In genomic region chr5:153551537-153552079, GRCh38 we compare ENCODE assay signal across 1 cellular context.
TF ChIP-seq lines count a peak whose summit lies in the region.

No MANE protein-coding gene starts in this region.

TF ChIP-seq in K562, 482 proteins besides CTCF, POLR2A, EP300 and RAD21 (continued from another document and continues in another):
- TF ChIP-seq, protein P1, sequence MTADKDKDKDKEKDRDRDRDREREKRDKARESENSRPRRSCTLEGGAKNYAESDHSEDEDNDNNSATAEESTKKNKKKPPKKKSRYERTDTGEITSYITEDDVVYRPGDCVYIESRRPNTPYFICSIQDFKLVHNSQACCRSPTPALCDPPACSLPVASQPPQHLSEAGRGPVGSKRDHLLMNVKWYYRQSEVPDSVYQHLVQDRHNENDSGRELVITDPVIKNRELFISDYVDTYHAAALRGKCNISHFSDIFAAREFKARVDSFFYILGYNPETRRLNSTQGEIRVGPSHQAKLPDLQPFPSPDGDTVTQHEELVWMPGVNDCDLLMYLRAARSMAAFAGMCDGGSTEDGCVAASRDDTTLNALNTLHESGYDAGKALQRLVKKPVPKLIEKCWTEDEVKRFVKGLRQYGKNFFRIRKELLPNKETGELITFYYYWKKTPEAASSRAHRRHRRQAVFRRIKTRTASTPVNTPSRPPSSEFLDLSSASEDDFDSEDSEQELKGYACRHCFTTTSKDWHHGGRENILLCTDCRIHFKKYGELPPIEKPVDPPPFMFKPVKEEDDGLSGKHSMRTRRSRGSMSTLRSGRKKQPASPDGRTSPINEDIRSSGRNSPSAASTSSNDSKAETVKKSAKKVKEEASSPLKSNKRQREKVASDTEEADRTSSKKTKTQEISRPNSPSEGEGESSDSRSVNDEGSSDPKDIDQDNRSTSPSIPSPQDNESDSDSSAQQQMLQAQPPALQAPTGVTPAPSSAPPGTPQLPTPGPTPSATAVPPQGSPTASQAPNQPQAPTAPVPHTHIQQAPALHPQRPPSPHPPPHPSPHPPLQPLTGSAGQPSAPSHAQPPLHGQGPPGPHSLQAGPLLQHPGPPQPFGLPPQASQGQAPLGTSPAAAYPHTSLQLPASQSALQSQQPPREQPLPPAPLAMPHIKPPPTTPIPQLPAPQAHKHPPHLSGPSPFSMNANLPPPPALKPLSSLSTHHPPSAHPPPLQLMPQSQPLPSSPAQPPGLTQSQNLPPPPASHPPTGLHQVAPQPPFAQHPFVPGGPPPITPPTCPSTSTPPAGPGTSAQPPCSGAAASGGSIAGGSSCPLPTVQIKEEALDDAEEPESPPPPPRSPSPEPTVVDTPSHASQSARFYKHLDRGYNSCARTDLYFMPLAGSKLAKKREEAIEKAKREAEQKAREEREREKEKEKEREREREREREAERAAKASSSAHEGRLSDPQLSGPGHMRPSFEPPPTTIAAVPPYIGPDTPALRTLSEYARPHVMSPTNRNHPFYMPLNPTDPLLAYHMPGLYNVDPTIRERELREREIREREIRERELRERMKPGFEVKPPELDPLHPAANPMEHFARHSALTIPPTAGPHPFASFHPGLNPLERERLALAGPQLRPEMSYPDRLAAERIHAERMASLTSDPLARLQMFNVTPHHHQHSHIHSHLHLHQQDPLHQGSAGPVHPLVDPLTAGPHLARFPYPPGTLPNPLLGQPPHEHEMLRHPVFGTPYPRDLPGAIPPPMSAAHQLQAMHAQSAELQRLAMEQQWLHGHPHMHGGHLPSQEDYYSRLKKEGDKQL (CRISPR knock-in tag; IDR thresholded peaks at IDR 0.05; ENCODE audit: borderline replicate concordance) = no peak
- TF ChIP-seq CBFB (CRISPR knock-in tag; IDR thresholded peaks at IDR 0.05) = no peak
- no peak for TF ChIP-seq NRF1 (conservative IDR thresholded peaks at IDR 0.05 in 1 of 2, IDR thresholded peaks at IDR 0.05 in 1 of 2)
- no peak for TF ChIP-seq ZC3H8 (IDR thresholded peaks at IDR 0.05)
- no peak for TF ChIP-seq EWSR1 (IDR thresholded peaks at IDR 0.05; ENCODE audit: borderline replicate concordance, low read depth, partially characterized antibody)
- no peak for TF ChIP-seq PBX2 (CRISPR knock-in tag; IDR thresholded peaks at IDR 0.05; ENCODE audit: low read depth)
- peak; percentile 46; the same call in 1 of the 2 replicates for TF ChIP-seq PBX2 (tag; conservative IDR thresholded peaks at IDR 0.05; ENCODE audit: low read depth)
- TF ChIP-seq TEAD2 (tag; IDR thresholded peaks at IDR 0.05) = no peak
- TF ChIP-seq, protein P2, sequence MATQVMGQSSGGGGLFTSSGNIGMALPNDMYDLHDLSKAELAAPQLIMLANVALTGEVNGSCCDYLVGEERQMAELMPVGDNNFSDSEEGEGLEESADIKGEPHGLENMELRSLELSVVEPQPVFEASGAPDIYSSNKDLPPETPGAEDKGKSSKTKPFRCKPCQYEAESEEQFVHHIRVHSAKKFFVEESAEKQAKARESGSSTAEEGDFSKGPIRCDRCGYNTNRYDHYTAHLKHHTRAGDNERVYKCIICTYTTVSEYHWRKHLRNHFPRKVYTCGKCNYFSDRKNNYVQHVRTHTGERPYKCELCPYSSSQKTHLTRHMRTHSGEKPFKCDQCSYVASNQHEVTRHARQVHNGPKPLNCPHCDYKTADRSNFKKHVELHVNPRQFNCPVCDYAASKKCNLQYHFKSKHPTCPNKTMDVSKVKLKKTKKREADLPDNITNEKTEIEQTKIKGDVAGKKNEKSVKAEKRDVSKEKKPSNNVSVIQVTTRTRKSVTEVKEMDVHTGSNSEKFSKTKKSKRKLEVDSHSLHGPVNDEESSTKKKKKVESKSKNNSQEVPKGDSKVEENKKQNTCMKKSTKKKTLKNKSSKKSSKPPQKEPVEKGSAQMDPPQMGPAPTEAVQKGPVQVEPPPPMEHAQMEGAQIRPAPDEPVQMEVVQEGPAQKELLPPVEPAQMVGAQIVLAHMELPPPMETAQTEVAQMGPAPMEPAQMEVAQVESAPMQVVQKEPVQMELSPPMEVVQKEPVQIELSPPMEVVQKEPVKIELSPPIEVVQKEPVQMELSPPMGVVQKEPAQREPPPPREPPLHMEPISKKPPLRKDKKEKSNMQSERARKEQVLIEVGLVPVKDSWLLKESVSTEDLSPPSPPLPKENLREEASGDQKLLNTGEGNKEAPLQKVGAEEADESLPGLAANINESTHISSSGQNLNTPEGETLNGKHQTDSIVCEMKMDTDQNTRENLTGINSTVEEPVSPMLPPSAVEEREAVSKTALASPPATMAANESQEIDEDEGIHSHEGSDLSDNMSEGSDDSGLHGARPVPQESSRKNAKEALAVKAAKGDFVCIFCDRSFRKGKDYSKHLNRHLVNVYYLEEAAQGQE (CRISPR knock-in tag; IDR thresholded peaks at IDR 0.05; ENCODE audit: low read depth) = no peak
- no peak for TF ChIP-seq ZNF316 (IDR thresholded peaks at IDR 0.05)
- no peak for TF ChIP-seq LEF1 (IDR thresholded peaks at IDR 0.05)
- TF ChIP-seq, protein P3, sequence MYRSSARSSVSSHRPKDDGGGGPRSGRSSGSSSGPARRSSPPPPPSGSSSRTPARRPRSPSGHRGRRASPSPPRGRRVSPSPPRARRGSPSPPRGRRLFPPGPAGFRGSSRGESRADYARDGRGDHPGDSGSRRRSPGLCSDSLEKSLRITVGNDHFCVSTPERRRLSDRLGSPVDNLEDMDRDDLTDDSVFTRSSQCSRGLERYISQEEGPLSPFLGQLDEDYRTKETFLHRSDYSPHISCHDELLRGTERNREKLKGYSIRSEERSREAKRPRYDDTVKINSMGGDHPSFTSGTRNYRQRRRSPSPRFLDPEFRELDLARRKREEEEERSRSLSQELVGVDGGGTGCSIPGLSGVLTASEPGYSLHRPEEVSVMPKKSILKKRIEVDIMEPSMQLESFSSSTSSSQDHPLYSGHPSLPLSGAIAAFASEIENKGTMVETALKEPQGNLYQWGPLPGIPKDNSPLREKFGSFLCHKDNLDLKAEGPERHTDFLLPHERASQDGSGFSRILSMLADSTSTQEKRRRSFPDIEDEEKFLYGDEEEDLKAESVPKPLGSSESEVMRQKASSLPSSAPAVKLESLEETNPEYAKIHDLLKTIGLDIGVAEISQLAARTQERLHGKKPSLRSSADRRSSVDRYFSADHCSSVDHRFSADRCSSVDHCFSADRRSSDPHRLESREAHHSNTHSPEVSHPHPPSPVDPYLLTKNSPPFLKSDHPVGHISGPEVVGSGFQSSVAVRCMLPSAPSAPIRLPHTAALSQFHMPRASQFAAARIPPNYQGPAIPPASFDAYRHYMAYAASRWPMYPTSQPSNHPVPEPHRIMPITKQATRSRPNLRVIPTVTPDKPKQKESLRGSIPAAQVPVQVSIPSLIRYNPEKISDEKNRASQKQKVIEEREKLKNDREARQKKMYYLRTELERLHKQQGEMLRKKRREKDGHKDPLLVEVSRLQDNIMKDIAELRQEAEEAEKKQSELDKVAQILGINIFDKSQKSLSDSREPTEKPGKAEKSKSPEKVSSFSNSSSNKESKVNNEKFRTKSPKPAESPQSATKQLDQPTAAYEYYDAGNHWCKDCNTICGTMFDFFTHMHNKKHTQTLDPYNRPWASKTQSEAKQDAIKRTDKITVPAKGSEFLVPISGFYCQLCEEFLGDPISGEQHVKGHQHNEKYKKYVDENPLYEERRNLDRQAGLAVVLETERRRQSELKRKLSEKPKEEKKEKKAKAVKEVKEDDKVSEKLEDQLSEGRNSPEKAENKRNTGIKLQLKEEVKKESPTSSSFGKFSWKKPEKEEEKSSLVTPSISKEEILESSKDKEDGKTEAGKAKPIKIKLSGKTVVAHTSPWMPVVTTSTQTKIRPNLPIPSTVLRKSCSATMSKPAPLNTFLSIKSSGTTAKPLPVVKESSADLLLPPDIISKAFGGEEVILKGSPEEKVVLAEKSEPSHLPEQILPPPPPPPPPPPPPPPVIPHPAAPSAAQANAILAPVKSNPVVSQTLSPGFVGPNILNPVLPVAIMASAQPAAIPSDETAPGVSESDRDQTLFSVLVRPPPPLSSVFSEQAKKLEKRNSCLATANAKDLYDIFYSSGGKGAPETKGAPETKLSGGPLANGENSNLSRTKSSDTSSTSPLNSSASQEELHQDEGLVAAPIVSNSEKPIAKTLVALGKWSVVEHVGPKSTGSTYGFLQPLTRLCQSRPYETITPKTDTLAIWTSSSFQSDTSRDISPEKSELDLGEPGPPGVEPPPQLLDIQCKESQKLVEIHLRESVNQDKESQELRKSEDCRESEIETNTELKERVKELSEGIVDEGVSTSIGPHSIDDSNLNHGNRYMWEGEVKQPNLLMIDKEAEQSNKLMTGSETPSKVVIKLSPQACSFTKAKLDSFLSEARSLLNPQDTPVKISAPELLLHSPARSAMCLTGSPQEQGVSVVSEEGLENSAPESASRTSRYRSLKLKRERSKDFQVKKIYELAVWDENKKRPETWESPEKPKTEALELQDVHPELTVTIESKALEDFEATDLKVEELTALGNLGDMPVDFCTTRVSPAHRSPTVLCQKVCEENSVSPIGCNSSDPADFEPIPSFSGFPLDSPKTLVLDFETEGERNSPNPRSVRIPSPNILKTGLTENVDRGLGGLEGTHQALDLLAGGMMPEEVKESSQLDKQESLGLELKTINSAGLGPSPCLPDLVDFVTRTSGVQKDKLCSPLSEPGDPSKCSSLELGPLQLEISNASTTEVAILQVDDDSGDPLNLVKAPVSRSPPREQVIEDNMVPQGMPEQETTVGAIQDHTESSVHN (IDR thresholded peaks at IDR 0.05; ENCODE audit: borderline replicate concordance in 1 of 2, low read depth in 1 of 2) = no peak
- TF ChIP-seq BCL6 (CRISPR knock-in tag; IDR thresholded peaks at IDR 0.05) = no peak
- 0 out of 4 replicates have a peak, but pooled peaks of 1 of the 2 experiments have one; percentile 44 for TF ChIP-seq TEAD1 (CRISPR knock-in tag; IDR thresholded peaks at IDR 0.05)
- no peak for TF ChIP-seq ZNF384 (IDR thresholded peaks at IDR 0.05; ENCODE audit: low read depth, low read length)
- no peak for TF ChIP-seq U2AF2 (optimal IDR thresholded peaks at IDR 0.05; ENCODE audit: low read depth, low read length)
- TF ChIP-seq SRSF3 (IDR thresholded peaks at IDR 0.05; ENCODE audit: insufficient read depth, low read length) = no peak
- TF ChIP-seq TFE3 (CRISPR knock-in tag; IDR thresholded peaks at IDR 0.05) = no peak
- no peak for TF ChIP-seq XRCC4 (IDR thresholded peaks at IDR 0.05; ENCODE audit: extremely low read depth, insufficient read depth, insufficient read length)
- no peak for TF ChIP-seq ZNF644 (tag; IDR thresholded peaks at IDR 0.05; ENCODE audit: low read depth)
- TF ChIP-seq HDGF (IDR thresholded peaks at IDR 0.05) = no peak
- TF ChIP-seq ZNF232 (CRISPR knock-in tag; IDR thresholded peaks at IDR 0.05) = no peak
- no peak for TF ChIP-seq CHCHD3 (CRISPR knock-in tag; IDR thresholded peaks at IDR 0.05)
- TF ChIP-seq VEZF1 (CRISPR knock-in tag; IDR thresholded peaks at IDR 0.05) = peak; percentile 86
- TF ChIP-seq MIER1 (IDR thresholded peaks at IDR 0.05; ENCODE audit: low read depth) = no peak
- no peak for TF ChIP-seq ZNF23 (CRISPR knock-in tag; IDR thresholded peaks at IDR 0.05)
- TF ChIP-seq ATF7 (IDR thresholded peaks at IDR 0.05) = no peak
- TF ChIP-seq ZNF24 (IDR thresholded peaks at IDR 0.05) = no peak
- TF ChIP-seq TCF7 (IDR thresholded peaks at IDR 0.05; ENCODE audit: borderline replicate concordance) = no peak
- TF ChIP-seq FOSL1 (tag; conservative IDR thresholded peaks at IDR 0.05) = peak; percentile 65
- no peak for TF ChIP-seq ZNF197 (CRISPR knock-in tag; IDR thresholded peaks at IDR 0.05; ENCODE audit: low read depth)
- TF ChIP-seq MLX (CRISPR knock-in tag; conservative IDR thresholded peaks at IDR 0.05) = no peak
- TF ChIP-seq CCNT2 (IDR thresholded peaks at IDR 0.05; ENCODE audit: borderline replicate concordance, extremely low read depth, insufficient read length, low read depth, low read length) = no peak
- no peak for TF ChIP-seq FOS (IDR thresholded peaks at IDR 0.05; ENCODE audit: extremely low read depth, insufficient read length)
- no peak for TF ChIP-seq ZNF146 (CRISPR knock-in tag; IDR thresholded peaks at IDR 0.05; ENCODE audit: unreplicated experiment)
- TF ChIP-seq ZNF324 (CRISPR knock-in tag; IDR thresholded peaks at IDR 0.05) = no peak
- TF ChIP-seq C11orf30 (IDR thresholded peaks at IDR 0.05; ENCODE audit: low read depth) = 0 out of 2 replicates have a peak, but pooled peaks have one; percentile 11
- no peak for TF ChIP-seq TFAM (CRISPR knock-in tag; conservative IDR thresholded peaks at IDR 0.05)
